In genomic region chr3:60131607-60132006, GRCh38 we compare ENCODE assay signal across 25 cellular contexts.
"Had no signal": no experiment of that assay in that cellular context is flagged by ENCODE, and none has a peak within 500 bp of the region (broad histone marks: within the 10 kb centered on the region; RNA-seq: fewer than 3 reads in every experiment).

No MANE protein-coding gene starts in this region.

- DNase-seq: dermis blood vessel endothelial cell; effector memory CD4-positive, alpha-beta T cell; erythroblast; esophagus squamous epithelium; foreskin melanocyte; glutamatergic neuron; heart right ventricle; hippocampal formation; left cardiac atrium; left lung; mesenchymal stem cell; midbrain; naive thymus-derived CD4-positive, alpha-beta T cell; right lobe of liver; small intestine; stimulated activated CD4-positive, alpha-beta T cell treated with anti-CD3 and anti-CD28 coated beads, Interleukin-15, amount 100 ng/mL, for 24 hours; stimulated activated CD4-positive, alpha-beta T cell treated with anti-CD3 and anti-CD28 coated beads, Interleukin-2, amount 100 ng/mL, for 48 hours; stimulated activated naive CD4-positive, alpha-beta T cell; substantia nigra; testis; tibial artery had no signal

- H3K27me3 Mint-ChIP-seq: naive thymus-derived CD4-positive, alpha-beta T cell; progenitor cell of endocrine pancreas had no signal

- H3K4me1 Mint-ChIP-seq: neural progenitor cell had no signal

- H3K4me3 Mint-ChIP-seq: naive thymus-derived CD4-positive, alpha-beta T cell; nephron; neural progenitor cell; type B pancreatic cell had no signal

- H3K27ac Mint-ChIP-seq: nephron, neural progenitor cell, progenitor cell of endocrine pancreas, type B pancreatic cell had no signal

- H3K36me3 Mint-ChIP-seq: neural progenitor cell, type B pancreatic cell had no signal

- H3K9me3 Mint-ChIP-seq: nephron, neural progenitor cell had no signal

- ATAC-seq: heart right ventricle; left cardiac atrium; left lung; naive thymus-derived CD4-positive, alpha-beta T cell; right lobe of liver had no signal
